Comparison of ENCODE assay signal across 1 cellular context in genomic region chr10:112562803-112563663, GRCh38.
TF ChIP-seq lines count a peak whose summit lies in the region.

No MANE protein-coding gene starts in this region.

TF ChIP-seq in HepG2, 621 proteins besides CTCF, POLR2A, EP300 and RAD21 (continued from another document and continues in another):
- TF ChIP-seq ZNF280D (CRISPR knock-in tag; IDR thresholded peaks at IDR 0.05) = no peak
- TF ChIP-seq ZSCAN5A (CRISPR knock-in tag; IDR thresholded peaks at IDR 0.05; ENCODE audit: borderline replicate concordance) = peak; percentile 38; the same call in 1 of the 2 replicates
- TF ChIP-seq TRAFD1 (CRISPR knock-in tag; IDR thresholded peaks at IDR 0.05; ENCODE audit: borderline replicate concordance) = no peak; the same call in 1 of the 2 replicates
- TF ChIP-seq ATM (IDR thresholded peaks at IDR 0.05; ENCODE audit: borderline replicate concordance) = no peak
- TF ChIP-seq ZSCAN29 (CRISPR knock-in tag; conservative IDR thresholded peaks at IDR 0.05) = no peak
- peak; percentile 84; the same call in 1 of the 2 replicates for TF ChIP-seq ZSCAN9 (CRISPR knock-in tag; IDR thresholded peaks at IDR 0.05; ENCODE audit: borderline replicate concordance)
- no peak for TF ChIP-seq ZSCAN12 (CRISPR knock-in tag; IDR thresholded peaks at IDR 0.05)
- no peak for TF ChIP-seq ZMAT5 (CRISPR knock-in tag; IDR thresholded peaks at IDR 0.05; ENCODE audit: borderline replicate concordance, low read depth)
- no peak for TF ChIP-seq ZBTB7A (CRISPR knock-in tag; IDR thresholded peaks at IDR 0.05)
- TF ChIP-seq ISL2 (CRISPR knock-in tag; IDR thresholded peaks at IDR 0.05) = peak; percentile 94
- no peak for TF ChIP-seq ZNF513 (CRISPR knock-in tag; conservative IDR thresholded peaks at IDR 0.05)
- no peak for TF ChIP-seq SIN3B (IDR thresholded peaks at IDR 0.05; ENCODE audit: low read length)
- TF ChIP-seq ZNF468 (CRISPR knock-in tag; IDR thresholded peaks at IDR 0.05) = no peak
- no peak; the same call in 1 of the 2 replicates for TF ChIP-seq NR2C2 (CRISPR knock-in tag; IDR thresholded peaks at IDR 0.05; ENCODE audit: borderline replicate concordance)
- TF ChIP-seq SMAD3 (CRISPR knock-in tag; IDR thresholded peaks at IDR 0.05) = peak; percentile 49; the same call in 1 of the 2 replicates
- TF ChIP-seq HIVEP1 (CRISPR knock-in tag; IDR thresholded peaks at IDR 0.05) = no peak
- TF ChIP-seq FUBP1 (CRISPR knock-in tag; IDR thresholded peaks at IDR 0.05; ENCODE audit: borderline replicate concordance) = no peak
- TF ChIP-seq PLSCR1 (CRISPR knock-in tag; IDR thresholded peaks at IDR 0.05; ENCODE audit: borderline replicate concordance) = no peak
- TF ChIP-seq ZNF547 (CRISPR knock-in tag; IDR thresholded peaks at IDR 0.05) = no peak
- no peak for TF ChIP-seq SETDB1 (CRISPR knock-in tag; IDR thresholded peaks at IDR 0.05; ENCODE audit: borderline replicate concordance)
- TF ChIP-seq ZNF569 (CRISPR knock-in tag; IDR thresholded peaks at IDR 0.05; ENCODE audit: borderline replicate concordance) = no peak
- TF ChIP-seq TSC22D2 (CRISPR knock-in tag; IDR thresholded peaks at IDR 0.05; ENCODE audit: borderline replicate concordance) = no peak
- no peak for TF ChIP-seq CREBL2 (CRISPR knock-in tag; IDR thresholded peaks at IDR 0.05; ENCODE audit: borderline replicate concordance)
- TF ChIP-seq ZNF775 (CRISPR knock-in tag; IDR thresholded peaks at IDR 0.05; ENCODE audit: borderline replicate concordance) = no peak
- peak; percentile 61; the same call in 1 of the 2 replicates for TF ChIP-seq DRAP1 (CRISPR knock-in tag; IDR thresholded peaks at IDR 0.05)
- TF ChIP-seq MLLT10 (CRISPR knock-in tag; IDR thresholded peaks at IDR 0.05) = no peak
- no peak for TF ChIP-seq ZNF232 (CRISPR knock-in tag; IDR thresholded peaks at IDR 0.05; ENCODE audit: borderline replicate concordance)
- no peak for TF ChIP-seq U2AF1 (optimal IDR thresholded peaks at IDR 0.05; ENCODE audit: low read depth, low read length)
- TF ChIP-seq ZBTB8A (CRISPR knock-in tag; IDR thresholded peaks at IDR 0.05; ENCODE audit: borderline replicate concordance, low read depth) = no peak
- TF ChIP-seq ZNF672 (CRISPR knock-in tag; IDR thresholded peaks at IDR 0.05) = no peak
- TF ChIP-seq ZHX2 (IDR thresholded peaks at IDR 0.05; ENCODE audit: low read depth) = no peak
- TF ChIP-seq ZHX2 (CRISPR knock-in tag; IDR thresholded peaks at IDR 0.05; ENCODE audit: borderline replicate concordance) = no peak
- no peak for TF ChIP-seq FOXO4 (CRISPR knock-in tag; conservative IDR thresholded peaks at IDR 0.05)
- no peak for TF ChIP-seq ZNF451 (CRISPR knock-in tag; IDR thresholded peaks at IDR 0.05)
- no peak for TF ChIP-seq FOXM1 (CRISPR knock-in tag; IDR thresholded peaks at IDR 0.05)
- TF ChIP-seq ZSCAN31 (CRISPR knock-in tag; IDR thresholded peaks at IDR 0.05; ENCODE audit: low read depth) = no peak
- peak; percentile 31; the same call in 1 of the 2 replicates for TF ChIP-seq CREB1 (IDR thresholded peaks at IDR 0.05)
- TF ChIP-seq CREB1 (CRISPR knock-in tag; IDR thresholded peaks at IDR 0.05) = peak; percentile 80
- no peak for TF ChIP-seq ESRRA (CRISPR knock-in tag; IDR thresholded peaks at IDR 0.05; ENCODE audit: low read depth)
- TF ChIP-seq ZNF580 (CRISPR knock-in tag; IDR thresholded peaks at IDR 0.05; ENCODE audit: borderline replicate concordance, low read depth) = no peak
- TF ChIP-seq ZKSCAN8 (CRISPR knock-in tag; IDR thresholded peaks at IDR 0.05; ENCODE audit: borderline replicate concordance) = no peak
- no peak for TF ChIP-seq ZNF205 (CRISPR knock-in tag; IDR thresholded peaks at IDR 0.05)
- TF ChIP-seq MXD1 (CRISPR knock-in tag; IDR thresholded peaks at IDR 0.05) = no peak
- TF ChIP-seq ZNF225 (CRISPR knock-in tag; IDR thresholded peaks at IDR 0.05) = no peak
